In genomic region chr20:49384437-49385434, GRCh38 we compare ENCODE assay signal across 8 cellular contexts.
DNase-seq lines count a peak whose midpoint lies in the region; ATAC-seq and TF ChIP-seq lines count a peak whose summit lies in the region.

No MANE protein-coding gene starts in this region.

- H3K27me3 ChIP-seq in cardiac muscle cell, result no peaks in the 10 kb centered on the region

- H3K9ac ChIP-seq in SK-N-MC (ENCODE audit: insufficient read length), result no peak overlapping the region

- no peaks in the 10 kb centered on the region for H3K4me1 ChIP-seq in cardiac muscle cell (ENCODE audit: low read depth)

- no peaks in the 10 kb centered on the region for H3K9me3 ChIP-seq in SK-N-MC (ENCODE audit: low read depth, low read length)
- no peaks in the 10 kb centered on the region for H3K9me3 ChIP-seq in cardiac muscle cell (ENCODE audit: low read depth)

- TF ChIP-seq CTCF in LNCAP (IDR thresholded peaks at IDR 0.05), result peak; percentile 60
- peak; percentile 82 for TF ChIP-seq CTCF in cardiac muscle cell (IDR thresholded peaks at IDR 0.05; ENCODE audit: low read depth, low read length)

- peak; percentile 64 for DNase-seq in DMS114 treated with DMSO at 0.1 percent for 48 hours (lab: John Stamatoyannopoulos, UW; ENCODE audit: unreplicated experiment)
- DNase-seq in SK-N-MC (ENCODE audit: low read depth, low spot score), result peak; percentile 10
- DNase-seq in activated naive CD4-positive, alpha-beta T cell treated with anti-CD3 and anti-CD28 coated beads, Interleukin-2, amount 50 U/mL, for 16 hours, result peak; percentile 56
- DNase-seq in cardiac muscle cell (ENCODE audit: low read depth in 1 of 2, low spot score in 1 of 2), result peak; percentile 73 to 89
- peak; percentile 21 for DNase-seq in renal cortical epithelial cell (ENCODE audit: low read depth)
- DNase-seq in NCI-H1048 (lab: John Stamatoyannopoulos, UW), result no peak

- no peaks in the 10 kb centered on the region for H3K36me3 ChIP-seq in SK-N-MC (ENCODE audit: insufficient read depth, low read length)
- no peaks in the 10 kb centered on the region for H3K36me3 ChIP-seq in cardiac muscle cell

- no peak overlapping the region for H3K27ac ChIP-seq in SK-N-MC
- no peak overlapping the region for H3K27ac ChIP-seq in cardiac muscle cell

- ATAC-seq in GM21423 (IDR thresholded peaks at IDR 0.05; ENCODE audit: unreplicated experiment), result no peak

- H3K4me3 ChIP-seq in SK-N-MC, result no peak overlapping the region
- no peak overlapping the region for H3K4me3 ChIP-seq in cardiac muscle cell
